Comparison of ENCODE assay signal across 21 cellular contexts in genomic region chr5:463301-463700, GRCh38. TPM values are rescaled to one million over a fixed set of nuclear protein-coding genes. Genes with fewer than 3 reads are reported as not detected.
A peak's percentile ranks its signal among the peaks of the same experiment; 100 is the strongest.
DNase-seq lines count a peak whose midpoint lies in the region; ATAC-seq and TF ChIP-seq lines count a peak whose summit lies in the region.
"Had no signal": no experiment of that assay in that cellular context is flagged by ENCODE, and none has a peak within 500 bp of the region (broad histone marks: within the 10 kb centered on the region; RNA-seq: fewer than 3 reads in every experiment).

No MANE protein-coding gene starts in this region.

- H3K36me3 Mint-ChIP-seq in IgD-negative memory B cell = peaks cover 13% of the 10 kb centered on the region
- H3K36me3 Mint-ChIP-seq in activated naive CD8-positive, alpha-beta T cell treated with anti-CD3 and anti-CD28 coated beads, Interleukin-2, amount 10 ng/mL, durations not matched to agents 7 days and 5 days = peaks cover 39% of the 10 kb centered on the region

- no peaks in the 10 kb centered on the region for H3K27me3 ChIP-seq in spleen (replicated peaks in 1 of 7)
- H3K27me3 ChIP-seq: cardiac muscle cell, dorsolateral prefrontal cortex, heart right ventricle, SJSA1, testis had no signal

- no peaks in the 10 kb centered on the region for H3K27me3 Mint-ChIP-seq in IgD-negative memory B cell
- no peaks in the 10 kb centered on the region for H3K27me3 Mint-ChIP-seq in activated naive CD8-positive, alpha-beta T cell treated with anti-CD3 and anti-CD28 coated beads, Interleukin-2, amount 10 ng/mL, durations not matched to agents 7 days and 5 days

- POLR2A ChIA-PET in activated naive CD8-positive, alpha-beta T cell treated with anti-CD3 and anti-CD28 coated beads, Interleukin-2, amount 10 ng/mL, durations not matched to agents 7 days and 5 days (lab: Charles Lee) = interaction anchor here (1.3 kb wide), 1 partner anchor 9 kb away, joined by 9 read pairs; no protein-coding TSS in a partner anchor

- TF ChIP-seq POLR2A in spleen (IDR thresholded peaks at IDR 0.05) = no peak

- peak overlapping the region in 4 of 8 donors; percentile 38 to 64 (median 46) for H3K27ac ChIP-seq in spleen
- H3K27ac ChIP-seq: C4-2B, cardiac muscle cell, dorsolateral prefrontal cortex, epithelial cell of prostate, heart right ventricle, SJSA1, testis had no signal

- peak overlapping the region in 2 of 3 donors; percentile 16 to 83 for H3K27ac Mint-ChIP-seq in IgD-negative memory B cell
- peak overlapping the region; percentile 56 for H3K27ac Mint-ChIP-seq in activated naive CD8-positive, alpha-beta T cell treated with anti-CD3 and anti-CD28 coated beads, Interleukin-2, amount 10 ng/mL, durations not matched to agents 7 days and 5 days

- ATAC-seq in activated naive CD8-positive, alpha-beta T cell treated with anti-CD3 and anti-CD28 coated beads, Interleukin-2, amount 10 ng/mL, durations not matched to agents 7 days and 5 days (ENCODE audit: low read depth) = no peak
- ATAC-seq: heart right ventricle, left colon, Panc1, sciatic nerve had no signal

- no peak for TF ChIP-seq CTCF in spleen (IDR thresholded peaks at IDR 0.05 in 8 of 11, conservative IDR thresholded peaks at IDR 0.05 in 3 of 11)

- H3K4me3 Mint-ChIP-seq in IgD-negative memory B cell = no peak overlapping the region
- H3K4me3 Mint-ChIP-seq in activated naive CD8-positive, alpha-beta T cell treated with anti-CD3 and anti-CD28 coated beads, Interleukin-2, amount 10 ng/mL, durations not matched to agents 7 days and 5 days = no peak overlapping the region

- peak; percentile 57 for DNase-seq in activated effector memory CD4-positive, alpha-beta T cell treated with anti-CD3 and anti-CD28 coated beads, Interleukin-2, amount 50 U/mL, for 16 hours
- DNase-seq in activated effector memory CD4-positive, alpha-beta T cell treated with Interleukin-2 at 50 U/mL for 16 hours = no peak
- DNase-seq in activated naive CD8-positive, alpha-beta T cell treated with anti-CD3 and anti-CD28 coated beads, Interleukin-2, amount 10 ng/mL, durations not matched to agents 7 days and 5 days = no peak
- DNase-seq in spleen (peak; percentile 64), NCI-H345 (lab: John Stamatoyannopoulos, UW) (no peak), NCI-H2029 (lab: John Stamatoyannopoulos, UW) (no peak), NCI-H524 (lab: John Stamatoyannopoulos, UW) (no peak)
- DNase-seq: ACHN, mesenchymal stem cell, NCI-H446 treated with DMSO at 0.1 percent for 48 hours, testis had no signal

- H3K9me3 Mint-ChIP-seq in IgD-negative memory B cell = peaks cover 0 to 2% (median 0%) of the 10 kb centered on the region in 3 donors
- H3K9me3 Mint-ChIP-seq in activated naive CD8-positive, alpha-beta T cell treated with anti-CD3 and anti-CD28 coated beads, Interleukin-2, amount 10 ng/mL, durations not matched to agents 7 days and 5 days = no peaks in the 10 kb centered on the region

- intact Hi-C loops in spleen (cut with DNase I; ENCODE audit: low total_unique reads) = no loop called here

- H3K4me1 ChIP-seq in spleen = peaks cover 0 to 28% (median 8%) of the 10 kb centered on the region in 6 donors
- H3K4me1 ChIP-seq: heart right ventricle, testis had no signal

- H3K4me1 Mint-ChIP-seq in IgD-negative memory B cell = peaks cover 8 to 10% (median 9%) of the 10 kb centered on the region in 3 donors
- peaks cover 30% of the 10 kb centered on the region for H3K4me1 Mint-ChIP-seq in activated naive CD8-positive, alpha-beta T cell treated with anti-CD3 and anti-CD28 coated beads, Interleukin-2, amount 10 ng/mL, durations not matched to agents 7 days and 5 days

- WGBS in spleen, 5 donors = 78 to 89% (median 82%) methylated on average over 7 of the region's 7 CpGs

- H3K36me3 ChIP-seq in spleen = peaks cover 0 to 91% (median 76%) of the 10 kb centered on the region in 6 donors

- H3K4me3 ChIP-seq in spleen = no peak overlapping the region
- H3K4me3 ChIP-seq: cardiac muscle cell, dorsolateral prefrontal cortex, heart right ventricle, SJSA1, testis had no signal

- H3K9me3 ChIP-seq in spleen = no peaks in the 10 kb centered on the region
- H3K9me3 ChIP-seq: heart right ventricle, SJSA1, testis had no signal

RNA-seq across cellular contexts. Expression of gene EXOC3, which starts 20.3 kb away (rescaled TPM):
- polyA plus RNA-seq in IgD-negative memory B cell (25.8 TPM), spleen (10 to 100 TPM; 22.7 to 62.0 (median 57.8) TPM)
- 10 to 100 TPM; 72.4 to 77.5 TPM for total RNA-seq in activated naive CD8-positive, alpha-beta T cell treated with anti-CD3 and anti-CD28 coated beads, Interleukin-2, amount 10 ng/mL, durations not matched to agents 7 days and 5 days
- total RNA-seq in spleen = 10 to 100 TPM; 61.5 to 87.0 (median 77.5) TPM

Comparison
In these comparisons a context has a peak if more than half of its experiments do, and no peak if none do; other contexts are left out.
1. DNase-seq: peak in activated effector memory CD4-positive, alpha-beta T cell treated with anti-CD3 and anti-CD28 coated beads, Interleukin-2, amount 50 U/mL, for 16 hours (single experiment) and spleen (single experiment); none in activated effector memory CD4-positive, alpha-beta T cell treated with Interleukin-2 at 50 U/mL for 16 hours (single experiment), activated naive CD8-positive, alpha-beta T cell treated with anti-CD3 and anti-CD28 coated beads, Interleukin-2, amount 10 ng/mL, durations not matched to agents 7 days and 5 days (single experiment), NCI-H345 (single experiment), NCI-H2029 (single experiment) and NCI-H524 (0 of 2).